In the genomic region with DNA sequence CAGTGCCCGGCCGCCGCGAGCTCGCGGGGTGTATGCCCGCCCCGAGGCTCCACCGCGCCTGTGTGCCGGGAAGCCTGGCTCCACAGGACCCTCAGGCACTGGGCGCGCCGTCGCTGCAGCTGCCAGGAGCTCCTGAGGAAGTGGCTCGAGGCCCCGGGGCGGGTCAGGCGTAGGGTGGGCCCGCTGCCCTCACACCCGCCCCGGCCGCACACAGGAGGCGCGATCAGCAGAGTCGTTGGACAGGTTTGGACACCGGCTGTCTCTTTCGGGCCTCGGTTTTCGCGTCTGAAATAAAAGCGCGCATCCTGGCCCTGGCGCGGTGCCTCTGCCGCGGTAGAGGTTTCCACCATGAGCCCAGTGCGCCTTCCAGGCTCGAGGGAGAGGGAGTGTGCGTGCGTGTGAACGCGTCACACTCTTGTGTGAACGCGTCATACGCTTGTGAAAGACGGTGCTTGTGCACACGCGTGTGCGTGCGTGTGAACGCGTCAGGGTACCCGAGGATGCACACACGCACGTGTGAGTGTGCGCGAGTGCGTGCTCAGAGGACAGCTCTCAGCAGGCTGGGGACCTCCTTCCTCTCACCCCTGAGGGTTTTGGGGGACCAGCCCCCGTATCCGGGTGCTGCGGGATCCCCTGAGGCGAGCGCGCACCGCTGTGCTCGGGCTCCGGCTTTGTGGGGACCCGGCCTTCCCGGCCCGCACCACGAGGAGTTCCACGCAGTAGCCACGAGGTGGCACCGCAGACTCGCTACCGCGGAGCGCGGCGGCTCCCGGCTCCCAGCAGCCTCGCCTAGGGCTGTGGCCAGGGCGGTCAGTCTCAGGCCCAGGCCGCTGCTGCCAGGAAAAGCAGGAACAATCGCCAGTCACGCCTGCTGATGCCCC, we compare ENCODE assay signal across 1 cellular context.
TF ChIP-seq lines count a peak whose summit lies in the region.

No MANE protein-coding gene starts in this region.

TF ChIP-seq in H1, 55 proteins besides CTCF, POLR2A, EP300 and RAD21 (continued from another document):
- TF ChIP-seq, protein P1, sequence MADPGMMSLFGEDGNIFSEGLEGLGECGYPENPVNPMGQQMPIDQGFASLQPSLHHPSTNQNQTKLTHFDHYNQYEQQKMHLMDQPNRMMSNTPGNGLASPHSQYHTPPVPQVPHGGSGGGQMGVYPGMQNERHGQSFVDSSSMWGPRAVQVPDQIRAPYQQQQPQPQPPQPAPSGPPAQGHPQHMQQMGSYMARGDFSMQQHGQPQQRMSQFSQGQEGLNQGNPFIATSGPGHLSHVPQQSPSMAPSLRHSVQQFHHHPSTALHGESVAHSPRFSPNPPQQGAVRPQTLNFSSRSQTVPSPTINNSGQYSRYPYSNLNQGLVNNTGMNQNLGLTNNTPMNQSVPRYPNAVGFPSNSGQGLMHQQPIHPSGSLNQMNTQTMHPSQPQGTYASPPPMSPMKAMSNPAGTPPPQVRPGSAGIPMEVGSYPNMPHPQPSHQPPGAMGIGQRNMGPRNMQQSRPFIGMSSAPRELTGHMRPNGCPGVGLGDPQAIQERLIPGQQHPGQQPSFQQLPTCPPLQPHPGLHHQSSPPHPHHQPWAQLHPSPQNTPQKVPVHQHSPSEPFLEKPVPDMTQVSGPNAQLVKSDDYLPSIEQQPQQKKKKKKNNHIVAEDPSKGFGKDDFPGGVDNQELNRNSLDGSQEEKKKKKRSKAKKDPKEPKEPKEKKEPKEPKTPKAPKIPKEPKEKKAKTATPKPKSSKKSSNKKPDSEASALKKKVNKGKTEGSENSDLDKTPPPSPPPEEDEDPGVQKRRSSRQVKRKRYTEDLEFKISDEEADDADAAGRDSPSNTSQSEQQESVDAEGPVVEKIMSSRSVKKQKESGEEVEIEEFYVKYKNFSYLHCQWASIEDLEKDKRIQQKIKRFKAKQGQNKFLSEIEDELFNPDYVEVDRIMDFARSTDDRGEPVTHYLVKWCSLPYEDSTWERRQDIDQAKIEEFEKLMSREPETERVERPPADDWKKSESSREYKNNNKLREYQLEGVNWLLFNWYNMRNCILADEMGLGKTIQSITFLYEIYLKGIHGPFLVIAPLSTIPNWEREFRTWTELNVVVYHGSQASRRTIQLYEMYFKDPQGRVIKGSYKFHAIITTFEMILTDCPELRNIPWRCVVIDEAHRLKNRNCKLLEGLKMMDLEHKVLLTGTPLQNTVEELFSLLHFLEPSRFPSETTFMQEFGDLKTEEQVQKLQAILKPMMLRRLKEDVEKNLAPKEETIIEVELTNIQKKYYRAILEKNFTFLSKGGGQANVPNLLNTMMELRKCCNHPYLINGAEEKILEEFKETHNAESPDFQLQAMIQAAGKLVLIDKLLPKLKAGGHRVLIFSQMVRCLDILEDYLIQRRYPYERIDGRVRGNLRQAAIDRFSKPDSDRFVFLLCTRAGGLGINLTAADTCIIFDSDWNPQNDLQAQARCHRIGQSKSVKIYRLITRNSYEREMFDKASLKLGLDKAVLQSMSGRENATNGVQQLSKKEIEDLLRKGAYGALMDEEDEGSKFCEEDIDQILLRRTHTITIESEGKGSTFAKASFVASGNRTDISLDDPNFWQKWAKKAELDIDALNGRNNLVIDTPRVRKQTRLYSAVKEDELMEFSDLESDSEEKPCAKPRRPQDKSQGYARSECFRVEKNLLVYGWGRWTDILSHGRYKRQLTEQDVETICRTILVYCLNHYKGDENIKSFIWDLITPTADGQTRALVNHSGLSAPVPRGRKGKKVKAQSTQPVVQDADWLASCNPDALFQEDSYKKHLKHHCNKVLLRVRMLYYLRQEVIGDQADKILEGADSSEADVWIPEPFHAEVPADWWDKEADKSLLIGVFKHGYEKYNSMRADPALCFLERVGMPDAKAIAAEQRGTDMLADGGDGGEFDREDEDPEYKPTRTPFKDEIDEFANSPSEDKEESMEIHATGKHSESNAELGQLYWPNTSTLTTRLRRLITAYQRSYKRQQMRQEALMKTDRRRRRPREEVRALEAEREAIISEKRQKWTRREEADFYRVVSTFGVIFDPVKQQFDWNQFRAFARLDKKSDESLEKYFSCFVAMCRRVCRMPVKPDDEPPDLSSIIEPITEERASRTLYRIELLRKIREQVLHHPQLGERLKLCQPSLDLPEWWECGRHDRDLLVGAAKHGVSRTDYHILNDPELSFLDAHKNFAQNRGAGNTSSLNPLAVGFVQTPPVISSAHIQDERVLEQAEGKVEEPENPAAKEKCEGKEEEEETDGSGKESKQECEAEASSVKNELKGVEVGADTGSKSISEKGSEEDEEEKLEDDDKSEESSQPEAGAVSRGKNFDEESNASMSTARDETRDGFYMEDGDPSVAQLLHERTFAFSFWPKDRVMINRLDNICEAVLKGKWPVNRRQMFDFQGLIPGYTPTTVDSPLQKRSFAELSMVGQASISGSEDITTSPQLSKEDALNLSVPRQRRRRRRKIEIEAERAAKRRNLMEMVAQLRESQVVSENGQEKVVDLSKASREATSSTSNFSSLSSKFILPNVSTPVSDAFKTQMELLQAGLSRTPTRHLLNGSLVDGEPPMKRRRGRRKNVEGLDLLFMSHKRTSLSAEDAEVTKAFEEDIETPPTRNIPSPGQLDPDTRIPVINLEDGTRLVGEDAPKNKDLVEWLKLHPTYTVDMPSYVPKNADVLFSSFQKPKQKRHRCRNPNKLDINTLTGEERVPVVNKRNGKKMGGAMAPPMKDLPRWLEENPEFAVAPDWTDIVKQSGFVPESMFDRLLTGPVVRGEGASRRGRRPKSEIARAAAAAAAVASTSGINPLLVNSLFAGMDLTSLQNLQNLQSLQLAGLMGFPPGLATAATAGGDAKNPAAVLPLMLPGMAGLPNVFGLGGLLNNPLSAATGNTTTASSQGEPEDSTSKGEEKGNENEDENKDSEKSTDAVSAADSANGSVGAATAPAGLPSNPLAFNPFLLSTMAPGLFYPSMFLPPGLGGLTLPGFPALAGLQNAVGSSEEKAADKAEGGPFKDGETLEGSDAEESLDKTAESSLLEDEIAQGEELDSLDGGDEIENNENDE (IDR thresholded peaks at IDR 0.05; ENCODE audit: insufficient replicate concordance, low read length) = no peak
- TF ChIP-seq, protein P2, sequence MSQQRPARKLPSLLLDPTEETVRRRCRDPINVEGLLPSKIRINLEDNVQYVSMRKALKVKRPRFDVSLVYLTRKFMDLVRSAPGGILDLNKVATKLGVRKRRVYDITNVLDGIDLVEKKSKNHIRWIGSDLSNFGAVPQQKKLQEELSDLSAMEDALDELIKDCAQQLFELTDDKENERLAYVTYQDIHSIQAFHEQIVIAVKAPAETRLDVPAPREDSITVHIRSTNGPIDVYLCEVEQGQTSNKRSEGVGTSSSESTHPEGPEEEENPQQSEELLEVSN (IDR thresholded peaks at IDR 0.05) = peak; percentile 10; the same call in 1 of the 2 replicates
- peak; percentile 36 for TF ChIP-seq EZH2 (IDR thresholded peaks at IDR 0.05; ENCODE audit: low read depth, low read length, severe bottlenecking)
- TF ChIP-seq TEAD4 (IDR thresholded peaks at IDR 0.05; ENCODE audit: low read depth, low read length) = no peak
- TF ChIP-seq ASH2L (IDR thresholded peaks at IDR 0.05; ENCODE audit: low read length) = no peak
- TF ChIP-seq, protein P3, sequence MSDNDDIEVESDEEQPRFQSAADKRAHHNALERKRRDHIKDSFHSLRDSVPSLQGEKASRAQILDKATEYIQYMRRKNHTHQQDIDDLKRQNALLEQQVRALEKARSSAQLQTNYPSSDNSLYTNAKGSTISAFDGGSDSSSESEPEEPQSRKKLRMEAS (IDR thresholded peaks at IDR 0.05) = peak; percentile 80
- TF ChIP-seq POU5F1 (IDR thresholded peaks at IDR 0.05; ENCODE audit: low read depth, low read length) = no peak
- no peak for TF ChIP-seq SAP30 (IDR thresholded peaks at IDR 0.05; ENCODE audit: insufficient read depth, insufficient replicate concordance, low read length)
- no peak for TF ChIP-seq YY1 (IDR thresholded peaks at IDR 0.05; ENCODE audit: low read depth, low read length)
- no peak for TF ChIP-seq TAF7 (optimal IDR thresholded peaks at IDR 0.05; ENCODE audit: borderline replicate concordance, low read depth, low read length)
- TF ChIP-seq RXRA (IDR thresholded peaks at IDR 0.05; ENCODE audit: insufficient read depth, low read depth, low read length) = 0 out of 2 replicates have a peak, but pooled peaks have one; percentile 4
TF ChIP-seq in H1: peak in this region for 7.
